ENCODE assay signal across 9 cellular contexts in genomic region chr12:122413516-122414404, GRCh38. TPM values are rescaled to one million over a fixed set of nuclear protein-coding genes. Genes with fewer than 3 reads are reported as not detected.
DNase-seq lines count a peak whose midpoint lies in the region; ATAC-seq lines count a peak whose summit lies in the region.
"Had no signal": no experiment of that assay in that cellular context is flagged by ENCODE, and none has a peak within 500 bp of the region (broad histone marks: within the 10 kb centered on the region; RNA-seq: fewer than 3 reads in every experiment).

No MANE protein-coding gene starts in this region.

- peak overlapping the region; percentile 69 for H3K4me3 Mint-ChIP-seq in activated CD4-positive, alpha-beta T cell treated with anti-CD3 and anti-CD28 coated beads for 36 hours
- no peak overlapping the region for H3K4me3 Mint-ChIP-seq in stimulated activated memory B cell treated with anti-CD40 and anti-IgM and Interleukin-4, amounts not matched to agents 10 μg/mL and 1 μg/mL and 100 μg/mL, for 72 hours

- peaks cover 54% of the 10 kb centered on the region for H3K4me1 Mint-ChIP-seq in activated CD4-positive, alpha-beta T cell treated with anti-CD3 and anti-CD28 coated beads for 36 hours
- H3K4me1 Mint-ChIP-seq in stimulated activated memory B cell treated with anti-CD40 and anti-IgM and Interleukin-4, amounts not matched to agents 10 μg/mL and 1 μg/mL and 100 μg/mL, for 72 hours, result peaks cover 43% of the 10 kb centered on the region

- H3K9me3 Mint-ChIP-seq in activated CD4-positive, alpha-beta T cell treated with anti-CD3 and anti-CD28 coated beads for 36 hours (ENCODE audit: low read depth), result no peaks in the 10 kb centered on the region
- H3K9me3 Mint-ChIP-seq in stimulated activated memory B cell treated with anti-CD40 and anti-IgM and Interleukin-4, amounts not matched to agents 10 μg/mL and 1 μg/mL and 100 μg/mL, for 72 hours, result no peaks in the 10 kb centered on the region

- H3K27ac Mint-ChIP-seq in activated CD4-positive, alpha-beta T cell treated with anti-CD3 and anti-CD28 coated beads for 36 hours, result peak overlapping the region; percentile 99
- H3K27ac Mint-ChIP-seq in stimulated activated memory B cell treated with anti-CD40 and anti-IgM and Interleukin-4, amounts not matched to agents 10 μg/mL and 1 μg/mL and 100 μg/mL, for 72 hours, result peak overlapping the region; percentile 88

- CTCF ChIA-PET in activated CD4-positive, alpha-beta T cell treated with anti-CD3 and anti-CD28 coated beads for 36 hours (lab: Charles Lee), result interaction anchor here (2.2 to 3.0 kb wide), 2 partner anchors 9 to 11 kb away, joined by 12 to 17 read pairs; partner anchors contain the start of gene CLIP1

- intact Hi-C loops in activated CD4-positive, alpha-beta T cell treated with anti-CD3 and anti-CD28 coated beads for 36 hours (cut with DNase I, micrococcal nuclease), result loop anchor here (2.0 to 5.0 kb wide), 3 partner anchors 39 to 319 kb away; partner anchors contain the start of genes HCAR1 (in 1 of the 2), KNTC1 (in 1 of the 2) and RSRC2 (in 1 of the 2)

- POLR2A ChIA-PET in activated CD4-positive, alpha-beta T cell treated with anti-CD3 and anti-CD28 coated beads for 36 hours (lab: Charles Lee), result no interaction called here

- H3K27me3 Mint-ChIP-seq in activated CD4-positive, alpha-beta T cell treated with anti-CD3 and anti-CD28 coated beads for 36 hours, result no peaks in the 10 kb centered on the region
- no peaks in the 10 kb centered on the region for H3K27me3 Mint-ChIP-seq in stimulated activated memory B cell treated with anti-CD40 and anti-IgM and Interleukin-4, amounts not matched to agents 10 μg/mL and 1 μg/mL and 100 μg/mL, for 72 hours

- H3K36me3 Mint-ChIP-seq in activated CD4-positive, alpha-beta T cell treated with anti-CD3 and anti-CD28 coated beads for 36 hours (ENCODE audit: low read depth), result peaks cover 16% of the 10 kb centered on the region
- peaks cover 6% of the 10 kb centered on the region for H3K36me3 Mint-ChIP-seq in stimulated activated memory B cell treated with anti-CD40 and anti-IgM and Interleukin-4, amounts not matched to agents 10 μg/mL and 1 μg/mL and 100 μg/mL, for 72 hours

- no peak for DNase-seq in activated CD4-positive, alpha-beta T cell treated with anti-CD3 and anti-CD28 coated beads for 36 hours
- DNase-seq in activated CD4-positive, alpha-beta T cell treated with anti-CD3 and anti-CD28 coated beads for 48 hours, result no peak
- DNase-seq in NCI-H69 (lab: John Stamatoyannopoulos, UW) (peak; percentile 28), epithelial cell of prostate (ENCODE audit: low read depth, low spot score) (no peak), NCI-H1105 treated with DMSO at 0.1 percent for 48 hours (lab: John Stamatoyannopoulos, UW) (no peak), NCI-H2196 treated with DMSO at 0.1 percent for 48 hours (lab: John Stamatoyannopoulos, UW; ENCODE audit: unreplicated experiment) (no peak)

- H3K27ac ChIP-seq in epithelial cell of prostate, result peak overlapping the region; percentile 34

- ATAC-seq in activated CD4-positive, alpha-beta T cell treated with anti-CD3 and anti-CD28 coated beads for 36 hours, result no peak
- ATAC-seq in stimulated activated memory B cell treated with anti-CD40 and anti-IgM and Interleukin-4, amounts not matched to agents 10 μg/mL and 1 μg/mL and 100 μg/mL, for 72 hours, result no peak
- no peak for ATAC-seq in HG03175 (IDR thresholded peaks at IDR 0.05; ENCODE audit: unreplicated experiment)
- ATAC-seq: SK-N-SH treated with all-trans-retinoic acid at 6 μM for 48 hours had no signal

RNA-seq across cellular contexts. Expression of gene CLIP1, which starts 8.7 kb away (rescaled TPM):
- total RNA-seq in activated CD4-positive, alpha-beta T cell treated with anti-CD3 and anti-CD28 coated beads for 36 hours, result 10 to 100 TPM; 53.9 to 58.6 TPM
